In the genomic region with DNA sequence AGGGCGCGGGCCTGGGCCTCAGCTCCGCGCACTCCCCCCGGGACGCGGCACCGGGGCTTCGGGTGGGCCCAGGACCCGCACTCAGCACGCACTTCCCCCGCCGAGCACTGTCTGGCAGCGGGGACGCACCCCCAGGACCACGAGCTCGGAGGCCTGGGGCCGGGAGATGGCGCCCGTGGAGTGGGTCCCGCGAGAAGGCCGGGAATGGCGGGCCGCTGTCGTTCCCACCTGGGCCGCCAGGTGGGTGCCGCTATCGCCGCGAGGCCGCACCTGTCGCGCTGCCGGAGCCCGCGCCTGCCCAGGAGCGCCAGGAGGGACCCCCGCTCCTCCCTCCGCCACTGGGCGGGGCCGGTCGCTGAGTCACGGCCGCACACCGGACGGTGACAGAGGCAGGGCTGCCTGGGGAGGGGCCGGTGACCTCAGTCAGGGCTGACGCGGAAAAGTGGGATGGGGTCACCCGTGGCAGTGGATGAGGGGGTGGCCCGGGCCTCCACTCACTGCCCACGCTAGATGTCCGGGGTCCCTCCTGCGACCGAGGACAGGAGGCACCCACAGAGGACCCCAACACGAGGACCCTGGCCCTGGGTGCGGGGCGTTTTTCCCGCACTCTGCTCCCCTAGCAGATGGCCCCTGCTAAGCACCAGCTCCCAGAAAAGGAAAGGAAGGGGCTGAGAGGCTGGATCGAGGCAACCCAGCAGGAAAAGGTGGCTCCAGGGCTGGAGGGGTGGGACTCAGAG, we compare ENCODE assay signal across 1 cellular context.
TF ChIP-seq lines count a peak whose summit lies in the region.

No MANE protein-coding gene starts in this region.

TF ChIP-seq in HCT116, 20 proteins besides CTCF, POLR2A, EP300 and RAD21 (continued from another document):
- TF ChIP-seq, protein P1, sequence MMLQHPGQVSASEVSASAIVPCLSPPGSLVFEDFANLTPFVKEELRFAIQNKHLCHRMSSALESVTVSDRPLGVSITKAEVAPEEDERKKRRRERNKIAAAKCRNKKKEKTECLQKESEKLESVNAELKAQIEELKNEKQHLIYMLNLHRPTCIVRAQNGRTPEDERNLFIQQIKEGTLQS (IDR thresholded peaks at IDR 0.05) = no peak
- no peak for TF ChIP-seq JUND (IDR thresholded peaks at IDR 0.05)
- no peak for TF ChIP-seq SP1 (IDR thresholded peaks at IDR 0.05; ENCODE audit: low read depth)
- TF ChIP-seq ZFX (IDR thresholded peaks at IDR 0.05) = peak; percentile 97; the same call in 1 of the 2 replicates
- no peak for TF ChIP-seq FOSL1 (IDR thresholded peaks at IDR 0.05; ENCODE audit: low read depth)
- TF ChIP-seq ZNF274 (IDR thresholded peaks at IDR 0.05; ENCODE audit: low read depth, low read length) = no peak
- no peak for TF ChIP-seq SIN3A (IDR thresholded peaks at IDR 0.05; ENCODE audit: low read depth)
- TF ChIP-seq, protein P2, sequence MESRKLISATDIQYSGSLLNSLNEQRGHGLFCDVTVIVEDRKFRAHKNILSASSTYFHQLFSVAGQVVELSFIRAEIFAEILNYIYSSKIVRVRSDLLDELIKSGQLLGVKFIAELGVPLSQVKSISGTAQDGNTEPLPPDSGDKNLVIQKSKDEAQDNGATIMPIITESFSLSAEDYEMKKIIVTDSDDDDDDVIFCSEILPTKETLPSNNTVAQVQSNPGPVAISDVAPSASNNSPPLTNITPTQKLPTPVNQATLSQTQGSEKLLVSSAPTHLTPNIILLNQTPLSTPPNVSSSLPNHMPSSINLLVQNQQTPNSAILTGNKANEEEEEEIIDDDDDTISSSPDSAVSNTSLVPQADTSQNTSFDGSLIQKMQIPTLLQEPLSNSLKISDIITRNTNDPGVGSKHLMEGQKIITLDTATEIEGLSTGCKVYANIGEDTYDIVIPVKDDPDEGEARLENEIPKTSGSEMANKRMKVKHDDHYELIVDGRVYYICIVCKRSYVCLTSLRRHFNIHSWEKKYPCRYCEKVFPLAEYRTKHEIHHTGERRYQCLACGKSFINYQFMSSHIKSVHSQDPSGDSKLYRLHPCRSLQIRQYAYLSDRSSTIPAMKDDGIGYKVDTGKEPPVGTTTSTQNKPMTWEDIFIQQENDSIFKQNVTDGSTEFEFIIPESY (IDR thresholded peaks at IDR 0.05; ENCODE audit: extremely low read depth, insufficient replicate concordance, low read length) = peak; percentile 83
